Comparison of ENCODE assay signal across 8 cellular contexts in genomic region chr1:212607206-212607923, GRCh38. TPM values are rescaled to one million over a fixed set of nuclear protein-coding genes. Genes with fewer than 3 reads are reported as not detected.
DNase-seq lines count a peak whose midpoint lies in the region; ATAC-seq, FAIRE-seq and TF ChIP-seq lines count a peak whose summit lies in the region.

No MANE protein-coding gene starts in this region.

- peaks cover 15% of the 10 kb centered on the region for H3K4me1 ChIP-seq in astrocyte (ENCODE audit: insufficient read depth, low read length)

- H3K36me3 Mint-ChIP-seq in astrocyte (ENCODE audit: low read depth, unreplicated experiment) = no peaks in the 10 kb centered on the region
- peaks cover 4 to 5% of the 10 kb centered on the region in 2 donors for H3K36me3 Mint-ChIP-seq in stimulated activated naive B cell treated with anti-CD40 and anti-IgM and Interleukin-4, amounts not matched to agents 10 μg/mL and 1 μg/mL and 100 μg/mL, for 72 hours

- no peaks in the 10 kb centered on the region for H3K9me3 Mint-ChIP-seq in astrocyte (ENCODE audit: unreplicated experiment)
- no peaks in the 10 kb centered on the region for H3K9me3 Mint-ChIP-seq in stimulated activated naive B cell treated with anti-CD40 and anti-IgM and Interleukin-4, amounts not matched to agents 10 μg/mL and 1 μg/mL and 100 μg/mL, for 72 hours

- H3K27ac Mint-ChIP-seq in astrocyte (ENCODE audit: unreplicated experiment) = peak overlapping the region; percentile 95
- H3K27ac Mint-ChIP-seq in stimulated activated naive B cell treated with anti-CD40 and anti-IgM and Interleukin-4, amounts not matched to agents 10 μg/mL and 1 μg/mL and 100 μg/mL, for 72 hours = peak overlapping the region; percentile 95

- H3K27me3 Mint-ChIP-seq in astrocyte (ENCODE audit: low read depth, unreplicated experiment) = peaks cover 15% of the 10 kb centered on the region
- H3K27me3 Mint-ChIP-seq in stimulated activated naive B cell treated with anti-CD40 and anti-IgM and Interleukin-4, amounts not matched to agents 10 μg/mL and 1 μg/mL and 100 μg/mL, for 72 hours = peaks cover 49 to 71% of the 10 kb centered on the region in 2 donors

- H3K27ac ChIP-seq in astrocyte (ENCODE audit: low read depth, low read length) = peak overlapping the region; percentile 60

- peak overlapping the region; percentile 71 for H3K4me3 ChIP-seq in astrocyte (ENCODE audit: insufficient read depth, low read depth, low read length)

- DNase-seq in NCI-H1417 (lab: John Stamatoyannopoulos, UW) (peak in 2 of 3 experiments; percentile 65 to 69), NCI-H1417 treated with DMSO at 0.1 percent for 48 hours (lab: John Stamatoyannopoulos, UW) (no peak), NCI-H1105 (lab: John Stamatoyannopoulos, UW) (peak; percentile 8), astrocyte (ENCODE audit: low read depth) (no peak), islet precursor cell (peak; percentile 66), D721Med (ENCODE audit: insufficient read length, low spot score) (no peak)
- DNase-seq in stimulated activated naive B cell treated with anti-CD40 and anti-IgM and Interleukin-4, amounts not matched to agents 10 μg/mL and 1 μg/mL and 100 μg/mL, for 72 hours = peak; percentile 26

- H3K9ac ChIP-seq in astrocyte (ENCODE audit: low read length) = peak overlapping the region; percentile 93

- TF ChIP-seq CTCF in astrocyte (IDR thresholded peaks at IDR 0.05; ENCODE audit: insufficient read depth, low read depth, low read length) (no peak), D721Med (IDR thresholded peaks at IDR 0.05; ENCODE audit: insufficient read depth, missing control alignments) (no peak)

- peak in 1 of 2 donors; percentile 0 for ATAC-seq in stimulated activated naive B cell treated with anti-CD40 and anti-IgM and Interleukin-4, amounts not matched to agents 10 μg/mL and 1 μg/mL and 100 μg/mL, for 72 hours (replicated peaks)
- ATAC-seq in HG02885 (IDR thresholded peaks at IDR 0.05; ENCODE audit: poor library complexity, unreplicated experiment) = no peak

- peaks cover 28% of the 10 kb centered on the region for H4K20me1 ChIP-seq in astrocyte (ENCODE audit: insufficient read depth, low read length)

- H3K4me3 Mint-ChIP-seq in astrocyte (ENCODE audit: unreplicated experiment) = peak overlapping the region; percentile 96
- peak overlapping the region; percentile 87 to 93 for H3K4me3 Mint-ChIP-seq in stimulated activated naive B cell treated with anti-CD40 and anti-IgM and Interleukin-4, amounts not matched to agents 10 μg/mL and 1 μg/mL and 100 μg/mL, for 72 hours

- FAIRE-seq in astrocyte (lab: Jason Lieb, UNC) (no peak), D721Med (lab: Jason Lieb, UNC) (no peak)

- peaks cover 12% of the 10 kb centered on the region for H3K79me2 ChIP-seq in astrocyte (ENCODE audit: insufficient read depth, low read length)

- H2AFZ ChIP-seq in astrocyte (ENCODE audit: low read depth, low read length) = no peak overlapping the region

- H3K4me1 Mint-ChIP-seq in astrocyte (ENCODE audit: low read depth, unreplicated experiment) = peaks cover 30% of the 10 kb centered on the region
- H3K4me1 Mint-ChIP-seq in stimulated activated naive B cell treated with anti-CD40 and anti-IgM and Interleukin-4, amounts not matched to agents 10 μg/mL and 1 μg/mL and 100 μg/mL, for 72 hours = peaks cover 16 to 34% of the 10 kb centered on the region in 2 donors

- H3K27me3 ChIP-seq in astrocyte (ENCODE audit: insufficient read depth, low read length) = peaks cover 63% of the 10 kb centered on the region

- H3K9me3 ChIP-seq in astrocyte (ENCODE audit: insufficient read depth, low read depth, low read length) = no peaks in the 10 kb centered on the region

- no peaks in the 10 kb centered on the region for H3K36me3 ChIP-seq in astrocyte (ENCODE audit: insufficient read depth, low read length)

- peak overlapping the region; percentile 96 for H3K4me2 ChIP-seq in astrocyte (ENCODE audit: low read length)

RNA-seq across cellular contexts. Expression of gene ATF3, which starts 1.2 kb away (rescaled TPM):
- 72.5 and 87.6 TPM in 2 replicates for total RNA-seq in astrocyte

Comparison
In these comparisons a context has a peak if more than half of its experiments do, and no peak if none do; other contexts are left out.
1. DNase-seq: peak in NCI-H1417 (2 of 3), NCI-H1105 (single experiment), islet precursor cell (single experiment) and stimulated activated naive B cell treated with anti-CD40 and anti-IgM and Interleukin-4, amounts not matched to agents 10 μg/mL and 1 μg/mL and 100 μg/mL, for 72 hours (single experiment); none in NCI-H1417 treated with DMSO at 0.1 percent for 48 hours (single experiment), astrocyte (single experiment) and D721Med (single experiment).